Comparison of ENCODE assay signal across 17 cellular contexts in genomic region chr13:79771493-79771892, GRCh38.
A peak's percentile ranks its signal among the peaks of the same experiment; 100 is the strongest.
DNase-seq lines count a peak whose midpoint lies in the region; ATAC-seq and TF ChIP-seq lines count a peak whose summit lies in the region.
"Had no signal": no experiment of that assay in that cellular context is flagged by ENCODE, and none has a peak within 500 bp of the region (broad histone marks: within the 10 kb centered on the region; RNA-seq: fewer than 3 reads in every experiment).

No MANE protein-coding gene starts in this region.

- no peak overlapping the region for H3K4me3 Mint-ChIP-seq in Calu3 (ENCODE audit: low read depth, unreplicated experiment)
- H3K4me3 Mint-ChIP-seq: CD14-positive monocyte; CD4-positive, alpha-beta memory T cell; CD4-positive, CD25-positive, alpha-beta regulatory T cell; CD8-positive, alpha-beta memory T cell had no signal

- H3K27me3 Mint-ChIP-seq in Calu3 (ENCODE audit: unreplicated experiment) = no peaks in the 10 kb centered on the region
- H3K27me3 Mint-ChIP-seq: CD4-positive, alpha-beta memory T cell; CD4-positive, CD25-positive, alpha-beta regulatory T cell; CD8-positive, alpha-beta memory T cell had no signal

- no peak for ATAC-seq in upper lobe of left lung (ENCODE audit: low FRiP score in 2 of 2)

- peak overlapping the region; percentile 15 for H3K27ac Mint-ChIP-seq in Calu3 (ENCODE audit: unreplicated experiment)
- H3K27ac Mint-ChIP-seq: CD14-positive monocyte; CD4-positive, alpha-beta memory T cell; CD4-positive, CD25-positive, alpha-beta regulatory T cell; CD8-positive, alpha-beta memory T cell had no signal

- BruUV-seq in Calu3 (replicated peaks; lab: Mats Ljungman, UMichigan) = no TSS peak

- no peaks in the 10 kb centered on the region for H3K4me1 ChIP-seq in HEK293 (ENCODE audit: control insufficient read depth, insufficient read depth, low read length)
- H3K4me1 ChIP-seq in adipocyte (ENCODE audit: control insufficient read depth, insufficient read depth, low read length) = peaks cover 10% of the 10 kb centered on the region
- H3K4me1 ChIP-seq in upper lobe of left lung = peaks cover 0 to 6% (median 0%) of the 10 kb centered on the region in 4 donors
- H3K4me1 ChIP-seq: BLaER1 had no signal

- H3K9me3 Mint-ChIP-seq in Calu3 (ENCODE audit: low read depth, unreplicated experiment) = no peaks in the 10 kb centered on the region

- POLR2A ChIA-PET in HEK293 (lab: Yijun Ruan, JAX) = no interaction called here

- no peaks in the 10 kb centered on the region for H3K36me3 ChIP-seq in HEK293 (ENCODE audit: control insufficient read depth in 2 of 2, insufficient read depth in 1 of 2, low read length in 2 of 2)
- H3K36me3 ChIP-seq in adipocyte (ENCODE audit: control insufficient read depth, insufficient read depth, low read length, severe bottlenecking) = no peaks in the 10 kb centered on the region
- H3K36me3 ChIP-seq in upper lobe of left lung = no peaks in the 10 kb centered on the region
- H3K36me3 ChIP-seq: BE2C, BLaER1 had no signal

- TF ChIP-seq EP300 in upper lobe of left lung (IDR thresholded peaks at IDR 0.05) = no peak

- H3K4me3 ChIP-seq in HEK293 (ENCODE audit: low read depth, low read length) (no peak overlapping the region), adipocyte (ENCODE audit: low read length) (peak overlapping the region; percentile 21), upper lobe of left lung (no peak overlapping the region)
- H3K4me3 ChIP-seq: BLaER1 had no signal

- H3K36me3 Mint-ChIP-seq in Calu3 (ENCODE audit: insufficient read depth, unreplicated experiment) = no peaks in the 10 kb centered on the region
- H3K36me3 Mint-ChIP-seq: CD14-positive monocyte; CD4-positive, alpha-beta memory T cell; CD4-positive, CD25-positive, alpha-beta regulatory T cell; CD8-positive, alpha-beta memory T cell had no signal

- intact Hi-C loops in Calu3 (cut with micrococcal nuclease; ENCODE audit: unreplicated experiment) = loop anchor here (10.0 kb wide), 1 partner anchor 463 kb away; no protein-coding TSS in a partner anchor

- CTCF ChIA-PET in Calu3 (lab: Charles Lee) = no interaction called here
- CTCF ChIA-PET in HEK293 (lab: Yijun Ruan, JAX) = interaction anchor here (0.6 kb wide), 3 partner anchors 16 to 1235 kb away, joined by 3 to 4 read pairs (median 3); no protein-coding TSS in a partner anchor

- H3K9ac ChIP-seq in adipocyte (ENCODE audit: low read length) = no peak overlapping the region
- H3K9ac ChIP-seq: BLaER1 had no signal

- TF ChIP-seq CTCF in Calu3 (IDR thresholded peaks at IDR 0.05; ENCODE audit: unreplicated experiment) (no peak), HEK293 (tag by site-specific recombination; IDR thresholded peaks at IDR 0.05) (no peak), upper lobe of left lung (IDR thresholded peaks at IDR 0.05) (no peak)

- no peak for DNase-seq in Calu3
- DNase-seq in adipocyte (ENCODE audit: low read depth) = no peak
- DNase-seq in upper lobe of left lung = no peak
- no peak for DNase-seq in RKO (ENCODE audit: low spot score)
- DNase-seq: 8988T; ACHN; BE2C; C1 segment of cervical spinal cord; CD4-positive, alpha-beta memory T cell; CD4-positive, CD25-positive, alpha-beta regulatory T cell; CD8-positive, alpha-beta memory T cell; COR-L47; DMS79 treated with DMSO at 0.1 percent for 48 hours; GF-D8 had no signal

- H3K27ac ChIP-seq in HEK293 (ENCODE audit: extremely low read depth, low read depth, low read length) (no peak overlapping the region), upper lobe of left lung (no peak overlapping the region)
- H3K27ac ChIP-seq: BLaER1 had no signal

- H3K27me3 ChIP-seq in adipocyte (replicated peaks; ENCODE audit: control insufficient read depth, insufficient read depth, low read length) (no peaks in the 10 kb centered on the region), upper lobe of left lung (no peaks in the 10 kb centered on the region)
- H3K27me3 ChIP-seq: BE2C, BLaER1 had no signal

- H3K4me1 Mint-ChIP-seq in Calu3 (ENCODE audit: low read depth, unreplicated experiment) = no peaks in the 10 kb centered on the region
- H3K4me1 Mint-ChIP-seq: CD4-positive, alpha-beta memory T cell; CD4-positive, CD25-positive, alpha-beta regulatory T cell; CD8-positive, alpha-beta memory T cell had no signal

- no peaks in the 10 kb centered on the region for H3K9me3 ChIP-seq in HEK293 (ENCODE audit: control insufficient read depth, insufficient read depth, low read depth, low read length)
- H3K9me3 ChIP-seq in adipocyte (ENCODE audit: control insufficient read depth, low read length) = peaks cover 18% of the 10 kb centered on the region
- no peaks in the 10 kb centered on the region for H3K9me3 ChIP-seq in upper lobe of left lung
- H3K9me3 ChIP-seq: BE2C had no signal

- no peak for TF ChIP-seq POLR2A in upper lobe of left lung (IDR thresholded peaks at IDR 0.05)

TF ChIP-seq in HEK293, 187 proteins besides CTCF, POLR2A, EP300 and RAD21:
- TF ChIP-seq SETDB1 (IDR thresholded peaks at IDR 0.05; ENCODE audit: insufficient read length, low read length) (peak; percentile 94), ZNF560 (tag by site-specific recombination; IDR thresholded peaks at IDR 0.05; ENCODE audit: borderline replicate concordance) (no peak)
